In the genomic region with DNA sequence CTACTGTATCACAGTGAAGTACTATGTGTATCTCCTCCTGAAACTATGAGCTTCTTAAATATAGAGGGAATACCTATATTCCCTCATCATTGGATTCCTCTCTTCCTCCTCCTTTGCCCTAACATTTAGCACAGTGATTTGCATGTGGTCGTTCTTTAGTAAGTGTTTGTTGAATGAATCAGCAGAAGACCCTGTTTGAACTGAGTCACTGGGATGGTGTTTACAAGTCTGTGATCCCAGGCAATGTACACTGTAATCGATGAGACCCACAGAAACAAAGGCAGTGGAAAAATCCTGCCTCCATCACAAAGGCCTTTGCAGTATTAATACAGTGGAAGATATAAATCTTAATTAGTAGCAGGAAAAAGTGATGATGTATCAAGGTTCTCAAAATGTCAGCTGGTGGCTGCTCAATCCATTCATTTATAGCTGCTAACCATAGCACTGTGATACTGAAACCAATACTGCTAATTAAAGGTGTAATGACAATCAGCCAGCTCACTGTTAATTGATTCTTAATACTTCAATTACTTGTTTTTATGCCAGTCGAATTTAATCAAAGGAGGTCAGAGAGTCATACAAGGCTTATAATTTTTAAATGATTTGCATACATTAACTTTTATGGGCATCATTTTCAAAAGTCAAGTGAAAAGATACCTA, we compare ENCODE assay signal across 15 cellular contexts. TPM values are rescaled to one million over a fixed set of nuclear protein-coding genes. Genes with fewer than 3 reads are reported as not detected.
A peak's percentile ranks its signal among the peaks of the same experiment; 100 is the strongest.
DNase-seq lines count a peak whose midpoint lies in the region; ATAC-seq, FAIRE-seq and TF ChIP-seq lines count a peak whose summit lies in the region.
"Had no signal": no experiment of that assay in that cellular context is flagged by ENCODE, and none has a peak within 500 bp of the region (broad histone marks: within the 10 kb centered on the region; RNA-seq: fewer than 3 reads in every experiment).

No MANE protein-coding gene starts in this region.

- H3K4me3 Mint-ChIP-seq in GM23338 (no peak overlapping the region), astrocyte (ENCODE audit: unreplicated experiment) (no peak overlapping the region)
- H3K4me3 Mint-ChIP-seq: activated T-helper 1 cell treated with anti-CD3 and anti-CD28 coated beads, Interleukin-12 subunit alpha, Interleukin-12 subunit beta, Interleukin-2, Interleukin-4 antibody, amounts not matched to agents 30 ng/mL and 10 ng/mL and 1 ng/mL, durations not matched to agents 14 hours and 24 hours and 36 hours had no signal

- H3K9me2 ChIP-seq in GM23338 (ENCODE audit: insufficient read depth) = no peaks in the 10 kb centered on the region; the same call in 1 of the 2 replicates

- ATAC-seq in GM23338 = no peak
- ATAC-seq: gastrocnemius medialis had no signal

- no peaks in the 10 kb centered on the region for H3K9me3 ChIP-seq in astrocyte (ENCODE audit: insufficient read depth, low read depth, low read length)
- H3K9me3 ChIP-seq: gastrocnemius medialis had no signal

- no peak overlapping the region for H3K27ac Mint-ChIP-seq in GM23338
- peak overlapping the region; percentile 43 for H3K27ac Mint-ChIP-seq in astrocyte (ENCODE audit: unreplicated experiment)
- H3K27ac Mint-ChIP-seq: activated T-helper 1 cell treated with anti-CD3 and anti-CD28 coated beads, Interleukin-12 subunit alpha, Interleukin-12 subunit beta, Interleukin-2, Interleukin-4 antibody, amounts not matched to agents 30 ng/mL and 10 ng/mL and 1 ng/mL, durations not matched to agents 14 hours and 24 hours and 36 hours had no signal

- TF ChIP-seq CTCF in AG10803 (conservative IDR thresholded peaks at IDR 0.05; ENCODE audit: low read length) (no peak), GM23338 (conservative IDR thresholded peaks at IDR 0.05; ENCODE audit: low read depth in 2 of 2) (no peak), astrocyte (IDR thresholded peaks at IDR 0.05; ENCODE audit: insufficient read depth, low read depth, low read length) (no peak)

- peak; percentile 9 for FAIRE-seq in astrocyte (lab: Jason Lieb, UNC)
- FAIRE-seq: D721Med had no signal

- no peak overlapping the region for H3K9ac ChIP-seq in astrocyte (ENCODE audit: low read length)

- peaks cover 25% of the 10 kb centered on the region for H3K4me1 Mint-ChIP-seq in GM23338
- peaks cover 34% of the 10 kb centered on the region for H3K4me1 Mint-ChIP-seq in astrocyte (ENCODE audit: low read depth, unreplicated experiment)

- H3K27me3 ChIP-seq in GM23338 (ENCODE audit: insufficient read depth) (no peaks in the 10 kb centered on the region), astrocyte (ENCODE audit: insufficient read depth, low read length) (no peaks in the 10 kb centered on the region)
- H3K27me3 ChIP-seq: gastrocnemius medialis had no signal

- peaks cover 3% of the 10 kb centered on the region; the same call in 2 of the 3 replicates for H3K36me3 Mint-ChIP-seq in GM23338 (ENCODE audit: low read depth)
- H3K36me3 Mint-ChIP-seq in astrocyte (ENCODE audit: low read depth, unreplicated experiment) = no peaks in the 10 kb centered on the region

- peaks cover 7% of the 10 kb centered on the region for H3K27me3 Mint-ChIP-seq in GM23338 (ENCODE audit: insufficient read depth, low read depth, poor library complexity)
- H3K27me3 Mint-ChIP-seq in astrocyte (ENCODE audit: low read depth, unreplicated experiment) = no peaks in the 10 kb centered on the region

- no peaks in the 10 kb centered on the region for H3K79me2 ChIP-seq in GM23338 (replicated peaks; ENCODE audit: insufficient read depth)
- H3K79me2 ChIP-seq in astrocyte (ENCODE audit: insufficient read depth, low read length) = no peaks in the 10 kb centered on the region

- H3K27ac ChIP-seq in GM23338 (ENCODE audit: low read depth) = no peak overlapping the region
- peak overlapping the region; percentile 9 for H3K27ac ChIP-seq in astrocyte (ENCODE audit: low read depth, low read length)
- H3K27ac ChIP-seq: gastrocnemius medialis had no signal

- H3K4me1 ChIP-seq in GM23338 (ENCODE audit: insufficient read depth) (peaks cover 17% of the 10 kb centered on the region), astrocyte (ENCODE audit: insufficient read depth, low read length) (peaks cover 16% of the 10 kb centered on the region)
- H3K4me1 ChIP-seq: gastrocnemius medialis had no signal

- H3F3A ChIP-seq in GM23338 (replicated peaks; ENCODE audit: low read depth) = no peaks in the 10 kb centered on the region

- peak; percentile 46 for DNase-seq in AG10803 (ENCODE audit: low read depth)
- DNase-seq in GM23338 (ENCODE audit: low spot score) = no peak
- peak; percentile 77 for DNase-seq in astrocyte (ENCODE audit: low read depth)
- DNase-seq in glomerular endothelial cell (ENCODE audit: extremely low read depth, low read depth, low spot score) = peak; percentile 16
- DNase-seq in activated effector memory CD4-positive, alpha-beta T cell treated with anti-CD3 and anti-CD28 coated beads, Interleukin-2, amount 50 U/mL, for 16 hours = no peak
- no peak for DNase-seq in activated T-cell treated with anti-CD3 and anti-CD28 coated beads for 4 hours
- no peak for DNase-seq in activated naive CD4-positive, alpha-beta T cell treated with anti-CD3 and anti-CD28 coated beads, Interleukin-2, amount 50 U/mL, for 16 hours
- DNase-seq in NCI-H345 (lab: John Stamatoyannopoulos, UW) = no peak
- DNase-seq: activated CD4-positive, alpha-beta T cell treated with anti-CD3 and anti-CD28 coated beads, Interleukin-2, amount 50 U/mL, for 4 hours; gastrocnemius medialis; NCI-H2029 treated with DMSO at 0.1 percent for 48 hours; SIG-M5 had no signal

- H2AFZ ChIP-seq in GM23338 (peak overlapping the region; percentile 14; the same call in 1 of the 2 replicates), astrocyte (ENCODE audit: low read depth, low read length) (peak overlapping the region; percentile 6)

- H3K4me3 ChIP-seq in AG10803 (ENCODE audit: low read length) = no peak overlapping the region
- no peak overlapping the region for H3K4me3 ChIP-seq in GM23338
- no peak overlapping the region for H3K4me3 ChIP-seq in astrocyte (ENCODE audit: insufficient read depth, low read depth, low read length)
- H3K4me3 ChIP-seq: gastrocnemius medialis had no signal

- H3K36me3 ChIP-seq in GM23338 (ENCODE audit: insufficient read depth) (no peaks in the 10 kb centered on the region), astrocyte (ENCODE audit: insufficient read depth, low read length) (no peaks in the 10 kb centered on the region)
- H3K36me3 ChIP-seq: gastrocnemius medialis had no signal

- H3K4me2 ChIP-seq in GM23338 (no peak overlapping the region), astrocyte (ENCODE audit: low read length) (peak overlapping the region; percentile 34)

- H3K9me3 Mint-ChIP-seq in GM23338 = peaks cover 8% of the 10 kb centered on the region
- H3K9me3 Mint-ChIP-seq in astrocyte (ENCODE audit: unreplicated experiment) = no peaks in the 10 kb centered on the region
- H3K9me3 Mint-ChIP-seq: activated T-helper 1 cell treated with anti-CD3 and anti-CD28 coated beads, Interleukin-12 subunit alpha, Interleukin-12 subunit beta, Interleukin-2, Interleukin-4 antibody, amounts not matched to agents 30 ng/mL and 10 ng/mL and 1 ng/mL, durations not matched to agents 14 hours and 24 hours and 36 hours had no signal

- no peaks in the 10 kb centered on the region for H4K20me1 ChIP-seq in GM23338 (replicated peaks; ENCODE audit: insufficient read depth)
- H4K20me1 ChIP-seq in astrocyte (ENCODE audit: insufficient read depth, low read length) = no peaks in the 10 kb centered on the region

TF ChIP-seq in GM23338, 12 proteins besides CTCF, POLR2A, EP300 and RAD21 (continues in another document):
- TF ChIP-seq JUNB (IDR thresholded peaks at IDR 0.05; ENCODE audit: unreplicated experiment) (no peak), EZH2 (IDR thresholded peaks at IDR 0.05; ENCODE audit: low read depth, unreplicated experiment) (no peak), EZH2phosphoT487 (IDR thresholded peaks at IDR 0.05; ENCODE audit: unreplicated experiment) (no peak), CREB1 (CRISPR knock-in tag; IDR thresholded peaks at IDR 0.05; ENCODE audit: low read depth) (no peak)

RNA-seq across cellular contexts. Expression of gene MYO3B, which starts 20.8 kb away (rescaled TPM):
- 0.19 and 0.42 TPM in 2 replicates for total RNA-seq in GM23338 (2014; rRNA removed; shearing (Covaris generic))
- polyA plus RNA-seq in GM23338 (2016; fragmentation: Nextera tagmentation; extraction: Ambion mirVana) = 0.10 TPM in 1 of 2 replicates, not detected in the other
- total RNA-seq in astrocyte (not detected in 2 replicates), glomerular endothelial cell (not detected in 2 replicates)
- total RNA-seq: osteocyte had no signal

Comparison
In these comparisons a context has a peak if more than half of its experiments do, and no peak if none do; other contexts are left out.
1. DNase-seq: peak in AG10803 (single experiment), astrocyte (single experiment) and glomerular endothelial cell (single experiment); none in GM23338 (single experiment), activated effector memory CD4-positive, alpha-beta T cell treated with anti-CD3 and anti-CD28 coated beads, Interleukin-2, amount 50 U/mL, for 16 hours (single experiment), activated T-cell treated with anti-CD3 and anti-CD28 coated beads for 4 hours (single experiment), activated naive CD4-positive, alpha-beta T cell treated with anti-CD3 and anti-CD28 coated beads, Interleukin-2, amount 50 U/mL, for 16 hours (single experiment) and NCI-H345 (single experiment).